ENCODE assay signal across 8 cellular contexts in the genomic region with DNA sequence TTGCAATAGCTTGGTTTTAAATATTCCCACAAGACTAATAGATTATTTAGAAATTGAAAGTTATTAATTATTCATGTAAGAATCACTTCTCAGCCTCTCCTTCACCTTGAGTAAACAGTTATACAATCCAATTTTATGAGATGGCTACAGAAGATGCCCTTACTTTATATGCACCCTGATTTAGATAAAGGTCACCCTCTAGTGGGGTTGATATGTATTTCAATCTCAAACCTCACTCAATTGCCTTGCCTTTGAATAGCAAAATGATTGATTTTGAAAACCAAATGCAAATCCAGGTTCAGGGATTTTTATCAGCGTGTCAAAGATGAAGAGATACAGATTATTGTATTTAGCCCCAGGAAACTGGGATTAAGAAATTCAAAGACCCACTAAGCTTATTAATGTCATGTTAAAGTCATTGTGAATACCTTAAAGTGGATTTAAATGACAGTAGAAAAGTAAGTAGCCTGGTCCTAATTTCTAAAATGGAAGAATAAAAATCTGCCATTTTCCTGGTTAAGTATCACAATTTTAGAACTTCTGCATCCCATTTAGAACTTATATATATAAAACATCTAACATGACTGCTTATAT.
DNase-seq lines count a peak whose midpoint lies in the region; ATAC-seq and TF ChIP-seq lines count a peak whose summit lies in the region.

No MANE protein-coding gene starts in this region.

- no peaks in the 10 kb centered on the region for H3K36me3 Mint-ChIP-seq in type B pancreatic cell

- peak; percentile 75 for TF ChIP-seq CTCF in type B pancreatic cell (conservative IDR thresholded peaks at IDR 0.05)

- H3K4me1 Mint-ChIP-seq in type B pancreatic cell (ENCODE audit: unreplicated experiment) = no peaks in the 10 kb centered on the region

- no peak for TF ChIP-seq POLR2A in GM18505 (IDR thresholded peaks at IDR 0.05; ENCODE audit: borderline replicate concordance, extremely low read depth, insufficient read depth, insufficient read length)

- H3K27me3 Mint-ChIP-seq in type B pancreatic cell = peaks cover 36% of the 10 kb centered on the region

- no peaks in the 10 kb centered on the region for H3K9me3 Mint-ChIP-seq in type B pancreatic cell

- no peak overlapping the region for H3K27ac Mint-ChIP-seq in type B pancreatic cell

- ATAC-seq in GM18505 (IDR thresholded peaks at IDR 0.05; ENCODE audit: unreplicated experiment) (peak; percentile 84), HG02852 (IDR thresholded peaks at IDR 0.05; ENCODE audit: unreplicated experiment) (peak; percentile 81)

- no peak overlapping the region for H3K4me3 Mint-ChIP-seq in type B pancreatic cell

- DNase-seq in AG08395 (ENCODE audit: low spot score) (peak; percentile 63), NCI-H1694 (lab: John Stamatoyannopoulos, UW) (peak; percentile 58), amniotic epithelial cell (ENCODE audit: low read depth) (peak; percentile 71), hepatic stellate cell (ENCODE audit: low spot score) (peak; percentile 14), type B pancreatic cell (ENCODE audit: extremely low spot score, unreplicated experiment) (no peak), GDM1 (lab: John Stamatoyannopoulos, UW) (no peak)

Comparison
In these comparisons a context has a peak if more than half of its experiments do, and no peak if none do; other contexts are left out.
1. DNase-seq: peak in AG08395 (single experiment), NCI-H1694 (single experiment), amniotic epithelial cell (single experiment) and hepatic stellate cell (single experiment); none in type B pancreatic cell (single experiment) and GDM1 (single experiment).